ENCODE assay signal across 8 cellular contexts in genomic region chr6:26159417-26160273, GRCh38.
DNase-seq lines count a peak whose midpoint lies in the region; ATAC-seq and TF ChIP-seq lines count a peak whose summit lies in the region.

No MANE protein-coding gene starts in this region.

- H3K4me3 ChIP-seq in coronary artery (peak overlapping the region; percentile 86), mucosa of stomach (ENCODE audit: low read length) (peak overlapping the region; percentile 77)

- H3K27me3 ChIP-seq in mucosa of stomach (ENCODE audit: control insufficient read depth, insufficient read depth, low read length) = no peaks in the 10 kb centered on the region

- peaks cover 63% of the 10 kb centered on the region for H3K4me1 Mint-ChIP-seq in stimulated activated naive CD8-positive, alpha-beta T cell treated with anti-CD3 and anti-CD28 coated beads, Interleukin-15, Interleukin-2, amounts not matched to agents 100 ng/mL and 50 ng/mL, for 24 hours (ENCODE audit: low read depth)

- peak overlapping the region; percentile 95 for H3K4me3 Mint-ChIP-seq in stimulated activated naive CD8-positive, alpha-beta T cell treated with anti-CD3 and anti-CD28 coated beads, Interleukin-15, Interleukin-2, amounts not matched to agents 100 ng/mL and 50 ng/mL, for 24 hours

- H3K9me3 Mint-ChIP-seq in stimulated activated naive CD8-positive, alpha-beta T cell treated with anti-CD3 and anti-CD28 coated beads, Interleukin-15, Interleukin-2, amounts not matched to agents 100 ng/mL and 50 ng/mL, for 24 hours = no peaks in the 10 kb centered on the region

- peaks cover 10% of the 10 kb centered on the region for H3K36me3 Mint-ChIP-seq in stimulated activated naive CD8-positive, alpha-beta T cell treated with anti-CD3 and anti-CD28 coated beads, Interleukin-15, Interleukin-2, amounts not matched to agents 100 ng/mL and 50 ng/mL, for 24 hours (ENCODE audit: low read depth)

- peaks cover 23% of the 10 kb centered on the region for H3K4me1 ChIP-seq in mucosa of stomach (ENCODE audit: control insufficient read depth, insufficient read depth, low read length)

- TF ChIP-seq CTCF in coronary artery (IDR thresholded peaks at IDR 0.05) = no peak

- H3K36me3 ChIP-seq in mucosa of stomach (ENCODE audit: control insufficient read depth, insufficient read depth, low read length) = no peaks in the 10 kb centered on the region

- peak overlapping the region; percentile 99 for H3K27ac Mint-ChIP-seq in stimulated activated naive CD8-positive, alpha-beta T cell treated with anti-CD3 and anti-CD28 coated beads, Interleukin-15, Interleukin-2, amounts not matched to agents 100 ng/mL and 50 ng/mL, for 24 hours

- H3K9me3 ChIP-seq in mucosa of stomach (ENCODE audit: control insufficient read depth, low read length) = no peaks in the 10 kb centered on the region

- ATAC-seq in stimulated activated naive CD8-positive, alpha-beta T cell treated with anti-CD3 and anti-CD28 coated beads, Interleukin-15, Interleukin-2, amounts not matched to agents 100 U/mL and 50 U/mL, for 24 hours = no peak

- no peak for DNase-seq in stimulated activated naive CD8-positive, alpha-beta T cell treated with anti-CD3 and anti-CD28 coated beads, Interleukin-15, Interleukin-2, amounts not matched to agents 100 U/mL and 50 U/mL, for 24 hours
- DNase-seq in OCI-M1 (lab: John Stamatoyannopoulos, UW) (peak; percentile 65), coronary artery (ENCODE audit: low spot score) (no peak), CD1c-positive myeloid dendritic cell (ENCODE audit: extremely low spot score) (no peak), putamen (ENCODE audit: low spot score) (no peak)
- no peak for DNase-seq in activated CD4-positive, CD25-positive, alpha-beta regulatory T cell treated with anti-CD3 and anti-CD28 coated beads, Interleukin-2, amount 50 U/mL, for 72 hours

- no peaks in the 10 kb centered on the region for H3K27me3 Mint-ChIP-seq in stimulated activated naive CD8-positive, alpha-beta T cell treated with anti-CD3 and anti-CD28 coated beads, Interleukin-15, Interleukin-2, amounts not matched to agents 100 ng/mL and 50 ng/mL, for 24 hours

- peak overlapping the region; percentile 81 to 93 for H3K27ac ChIP-seq in coronary artery

- peak overlapping the region; percentile 86 for H3K9ac ChIP-seq in mucosa of stomach (ENCODE audit: low read length)
